In genomic region chr5:82285206-82285605, GRCh38 we compare ENCODE assay signal across 1 cellular context.
A peak's percentile ranks its signal among the peaks of the same experiment; 100 is the strongest.
TF ChIP-seq lines count a peak whose summit lies in the region.

No MANE protein-coding gene starts in this region.

TF ChIP-seq in K562, 482 proteins besides CTCF, POLR2A, EP300 and RAD21 (continued from another document and continues in another):
- TF ChIP-seq EP400 (IDR thresholded peaks at IDR 0.05) (peak; percentile 44; the same call in 1 of the 2 replicates), ZNF224 (CRISPR knock-in tag; IDR thresholded peaks at IDR 0.05) (no peak), KAT7 (CRISPR knock-in tag; IDR thresholded peaks at IDR 0.05; ENCODE audit: borderline replicate concordance) (no peak), NCOR1 (IDR thresholded peaks at IDR 0.05) (peak; percentile 75), E2F1 (CRISPR knock-in tag; IDR thresholded peaks at IDR 0.05) (no peak), TCF3 (CRISPR knock-in tag; IDR thresholded peaks at IDR 0.05) (peak; percentile 84), THRAP3 (IDR thresholded peaks at IDR 0.05; ENCODE audit: borderline replicate concordance) (no peak), RBM34 (IDR thresholded peaks at IDR 0.05; ENCODE audit: borderline replicate concordance, insufficient read depth, low read length) (no peak), SMARCE1 (IDR thresholded peaks at IDR 0.05) (peak; percentile 62; the same call in 1 of the 2 replicates), POLR2AphosphoS5 (IDR thresholded peaks at IDR 0.05; ENCODE audit: control insufficient read depth, insufficient read depth, low read depth, low read length) (peak; percentile 53; the same call in 1 of the 2 replicates), USF1 (CRISPR knock-in tag; IDR thresholded peaks at IDR 0.05) (no peak), ZNF644 (tag; IDR thresholded peaks at IDR 0.05; ENCODE audit: low read depth) (no peak), ZNF77 (CRISPR knock-in tag; IDR thresholded peaks at IDR 0.05) (no peak), JUND (IDR thresholded peaks at IDR 0.05; ENCODE audit: borderline replicate concordance, low read depth, low read length) (peak; percentile 8; the same call in 1 of the 2 replicates), JUND (tag; IDR thresholded peaks at IDR 0.05; ENCODE audit: borderline replicate concordance, low read depth, low read length) (no peak), ZBTB7A (IDR thresholded peaks at IDR 0.05; ENCODE audit: borderline replicate concordance, control insufficient read depth, low read depth, low read length) (peak; percentile 47; the same call in 1 of the 2 replicates), PPARD (CRISPR knock-in tag; IDR thresholded peaks at IDR 0.05) (no peak), TAL1 (IDR thresholded peaks at IDR 0.05) (peak; percentile 74), ZBTB34 (CRISPR knock-in tag; IDR thresholded peaks at IDR 0.05) (no peak), ZNF324 (CRISPR knock-in tag; IDR thresholded peaks at IDR 0.05) (no peak), ATF1 (CRISPR knock-in tag; IDR thresholded peaks at IDR 0.05) (no peak), ATF1 (tag; IDR thresholded peaks at IDR 0.05) (no peak), CBFA2T2 (conservative IDR thresholded peaks at IDR 0.05) (peak; percentile 77), FOXO4 (CRISPR knock-in tag; IDR thresholded peaks at IDR 0.05) (no peak), KDM1A (IDR thresholded peaks at IDR 0.05) (peak in 1 of 2 experiments; percentile 33; a peak in 1 of 4 replicates), TCF7 (IDR thresholded peaks at IDR 0.05; ENCODE audit: borderline replicate concordance) (no peak), REST (CRISPR knock-in tag; IDR thresholded peaks at IDR 0.05; ENCODE audit: low read depth) (no peak), BCL6 (CRISPR knock-in tag; IDR thresholded peaks at IDR 0.05) (no peak), BACH1 (tag; IDR thresholded peaks at IDR 0.05) (no peak), DDX20 (tag; IDR thresholded peaks at IDR 0.05; ENCODE audit: low read depth) (no peak), THRB (CRISPR knock-in tag; conservative IDR thresholded peaks at IDR 0.05) (no peak), RBM17 (IDR thresholded peaks at IDR 0.05; ENCODE audit: borderline replicate concordance, low read depth, low read length) (no peak), IRF9 (tag; IDR thresholded peaks at IDR 0.05) (no peak), ZNF311 (CRISPR knock-in tag; IDR thresholded peaks at IDR 0.05) (no peak), SRSF3 (IDR thresholded peaks at IDR 0.05; ENCODE audit: insufficient read depth, low read length) (no peak), EWSR1 (IDR thresholded peaks at IDR 0.05; ENCODE audit: borderline replicate concordance, low read depth, partially characterized antibody) (no peak), XRCC5 (IDR thresholded peaks at IDR 0.05; ENCODE audit: low read depth, low read length) (no peak), NFXL1 (CRISPR knock-in tag; IDR thresholded peaks at IDR 0.05) (no peak), NFYB (IDR thresholded peaks at IDR 0.05; ENCODE audit: extremely low read depth, insufficient read length) (no peak), SMAD2 (IDR thresholded peaks at IDR 0.05; ENCODE audit: low read depth, low read length) (no peak), SMAD3 (CRISPR knock-in tag; conservative IDR thresholded peaks at IDR 0.05) (no peak), ZBTB9 (CRISPR knock-in tag; IDR thresholded peaks at IDR 0.05) (no peak), CBX2 (IDR thresholded peaks at IDR 0.05; ENCODE audit: insufficient read depth, low read length, poor library complexity, severe bottlenecking) (no peak), HBP1 (CRISPR knock-in tag; IDR thresholded peaks at IDR 0.05) (no peak), MCM5 (IDR thresholded peaks at IDR 0.05; ENCODE audit: low read depth) (no peak), HMG20A (CRISPR knock-in tag; conservative IDR thresholded peaks at IDR 0.05) (no peak), FOSL1 (tag; conservative IDR thresholded peaks at IDR 0.05) (no peak), ARID3B (CRISPR knock-in tag; IDR thresholded peaks at IDR 0.05; ENCODE audit: borderline replicate concordance) (no peak), E2F5 (CRISPR knock-in tag; IDR thresholded peaks at IDR 0.05) (no peak), ILK (tag; IDR thresholded peaks at IDR 0.05; ENCODE audit: borderline replicate concordance, low read depth) (no peak), ZNF764 (CRISPR knock-in tag; IDR thresholded peaks at IDR 0.05; ENCODE audit: low read depth) (no peak), CREB5 (CRISPR knock-in tag; IDR thresholded peaks at IDR 0.05) (no peak), RCOR1 (IDR thresholded peaks at IDR 0.05; ENCODE audit: borderline replicate concordance in 1 of 2, low read depth in 2 of 2, low read length in 2 of 2) (no peak)
